8 cellular contexts compared by ENCODE assay signal in genomic region chr1:182054698-182055326, GRCh38.
DNase-seq lines count a peak whose midpoint lies in the region; ATAC-seq and TF ChIP-seq lines count a peak whose summit lies in the region.

No MANE protein-coding gene starts in this region.

- H3K36me3 ChIP-seq in NT2/D1 (ENCODE audit: insufficient read depth, insufficient read length, low read length): no peaks in the 10 kb centered on the region

- no peaks in the 10 kb centered on the region for H3K9me3 ChIP-seq in NT2/D1 (ENCODE audit: insufficient read depth, low read length)

- no peak for ATAC-seq in stimulated activated naive CD8-positive, alpha-beta T cell treated with anti-CD3 and anti-CD28 coated beads, Interleukin-15, Interleukin-2, amounts not matched to agents 100 U/mL and 50 U/mL, for 24 hours
- no peak for ATAC-seq in GM19328 (IDR thresholded peaks at IDR 0.05; ENCODE audit: unreplicated experiment)

- TF ChIP-seq CTCF in HFF-Myc (IDR thresholded peaks at IDR 0.05; ENCODE audit: low read depth, low read length, missing control alignments): peak; percentile 40

- DNase-seq in NCI-H2227 (lab: John Stamatoyannopoulos, UW; ENCODE audit: unreplicated experiment): peak; percentile 40
- no peak for DNase-seq in NCI-H2227 treated with DMSO at 0.1 percent for 48 hours (lab: John Stamatoyannopoulos, UW)
- no peak for DNase-seq in HFF-Myc (ENCODE audit: extremely low read depth, low read depth)
- DNase-seq in NT2/D1 (ENCODE audit: low read depth, low spot score): peak; percentile 50
- peak; percentile 60 for DNase-seq in activated naive CD4-positive, alpha-beta T cell treated with anti-CD3 and anti-CD28 coated beads, Interleukin-2, amount 50 U/mL, for 16 hours
- peak; percentile 45 for DNase-seq in kidney tubule cell (ENCODE audit: low spot score)
- peak; percentile 72 for DNase-seq in stimulated activated naive CD8-positive, alpha-beta T cell treated with anti-CD3 and anti-CD28 coated beads, Interleukin-15, Interleukin-2, amounts not matched to agents 100 U/mL and 50 U/mL, for 24 hours

- H3K27me3 ChIP-seq in NT2/D1 (ENCODE audit: insufficient read depth, insufficient read length): no peaks in the 10 kb centered on the region

- no peaks in the 10 kb centered on the region for H3K4me1 ChIP-seq in NT2/D1 (ENCODE audit: insufficient read depth, insufficient read length)

- no peak overlapping the region for H3K4me3 ChIP-seq in HFF-Myc (replicated peaks; ENCODE audit: low read depth, low read length)
- H3K4me3 ChIP-seq in NT2/D1 (ENCODE audit: insufficient read length, low read depth): no peak overlapping the region

- no peak overlapping the region for H3K9ac ChIP-seq in NT2/D1 (ENCODE audit: insufficient read length, low read depth)

Comparison
In these comparisons a context has a peak if more than half of its experiments do, and no peak if none do; other contexts are left out.
1. DNase-seq: peak in NCI-H2227 (single experiment), NT2/D1 (single experiment), activated naive CD4-positive, alpha-beta T cell treated with anti-CD3 and anti-CD28 coated beads, Interleukin-2, amount 50 U/mL, for 16 hours (single experiment), kidney tubule cell (single experiment) and stimulated activated naive CD8-positive, alpha-beta T cell treated with anti-CD3 and anti-CD28 coated beads, Interleukin-15, Interleukin-2, amounts not matched to agents 100 U/mL and 50 U/mL, for 24 hours (single experiment); none in NCI-H2227 treated with DMSO at 0.1 percent for 48 hours (single experiment) and HFF-Myc (single experiment).